Comparison of ENCODE assay signal across 20 cellular contexts in the genomic region with DNA sequence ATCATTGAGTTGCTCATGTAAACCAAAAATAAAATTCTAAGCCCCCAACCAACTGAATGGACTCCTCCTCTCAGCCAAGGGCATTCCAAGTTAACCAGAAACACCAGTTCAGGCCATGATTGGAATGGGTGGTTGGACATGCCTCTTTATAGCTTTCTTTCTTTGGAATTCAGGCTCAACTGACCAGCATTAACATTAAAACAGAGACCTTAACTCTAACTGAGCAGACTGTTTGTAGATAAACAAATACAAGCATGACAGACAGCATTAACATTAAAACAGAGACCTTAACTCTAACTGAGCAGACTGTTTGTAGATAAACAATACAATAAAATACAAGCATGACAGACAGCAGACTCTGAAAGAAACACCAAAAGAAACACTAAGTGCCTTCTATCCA.
DNase-seq lines count a peak whose midpoint lies in the region; ATAC-seq and TF ChIP-seq lines count a peak whose summit lies in the region.
"Had no signal": no experiment of that assay in that cellular context is flagged by ENCODE, and none has a peak within 500 bp of the region (broad histone marks: within the 10 kb centered on the region; RNA-seq: fewer than 3 reads in every experiment).

No MANE protein-coding gene starts in this region.

- H3K9me3 ChIP-seq in HUES48 (ENCODE audit: control insufficient read depth, insufficient read depth, low read length) (no peaks in the 10 kb centered on the region), right atrium auricular region (no peaks in the 10 kb centered on the region)
- H3K9me3 ChIP-seq: A549 had no signal

- H3K4me1 ChIP-seq in HUES48 (ENCODE audit: control insufficient read depth, insufficient read depth, low read length) (peaks cover 35% of the 10 kb centered on the region), foreskin keratinocyte (no peaks in the 10 kb centered on the region), right atrium auricular region (no peaks in the 10 kb centered on the region)
- H3K4me1 ChIP-seq: A549 had no signal

- H3K36me3 ChIP-seq in HUES48 (ENCODE audit: control insufficient read depth, insufficient read depth, low read length) (no peaks in the 10 kb centered on the region), right atrium auricular region (no peaks in the 10 kb centered on the region)

- DNase-seq in ELF-1 (ENCODE audit: low read depth, low spot score) (peak; percentile 81), WTC11 (ENCODE audit: low spot score) (no peak), iPS DF 4.7 (ENCODE audit: extremely low read depth, low spot score) (peak; percentile 68), foreskin keratinocyte (no peak), right atrium auricular region (ENCODE audit: low spot score) (no peak), NCI-H748 treated with DMSO at 0.1 percent for 48 hours (lab: John Stamatoyannopoulos, UW) (no peak)
- DNase-seq: AML-193; CD4-positive, alpha-beta T cell; DMS79 treated with DMSO at 0.1 percent for 48 hours; GM23248; H7; KBM-7 had no signal

- H3K27me3 ChIP-seq in HUES48 (ENCODE audit: control insufficient read depth, insufficient read depth, low read length) (no peaks in the 10 kb centered on the region), foreskin keratinocyte (no peaks in the 10 kb centered on the region), right atrium auricular region (no peaks in the 10 kb centered on the region)

- H3K4me3 ChIP-seq in HUES48 (ENCODE audit: low read depth, low read length) (no peak overlapping the region), right atrium auricular region (no peak overlapping the region)
- H3K4me3 ChIP-seq: A549, GM12878, GM23248 had no signal

- H3K27ac ChIP-seq in HUES48 (ENCODE audit: low read depth, low read length) (peak overlapping the region; percentile 82), foreskin keratinocyte (no peak overlapping the region), right atrium auricular region (no peak overlapping the region)
- H3K27ac ChIP-seq: 22Rv1, A549, C4-2B, GM23248 had no signal

- peaks cover 18% of the 10 kb centered on the region for H3K36me3 Mint-ChIP-seq in WTC11
- H3K36me3 Mint-ChIP-seq: IgD-negative memory B cell had no signal

- TF ChIP-seq CTCF in WTC11 (IDR thresholded peaks at IDR 0.05) (no peak), foreskin keratinocyte (conservative IDR thresholded peaks at IDR 0.05) (no peak), right atrium auricular region (IDR thresholded peaks at IDR 0.05) (no peak)

- ATAC-seq in WTC11 (peak; percentile 90), foreskin keratinocyte (no peak), HG02588 (IDR thresholded peaks at IDR 0.05; ENCODE audit: unreplicated experiment) (no peak)
- ATAC-seq: A549, GM12878, HepG2 had no signal

- no peaks in the 10 kb centered on the region; the same call in 1 of the 2 replicates for H3K27me3 Mint-ChIP-seq in WTC11 (ENCODE audit: low read depth)
- H3K27me3 Mint-ChIP-seq: CD4-positive, alpha-beta T cell; IgD-negative memory B cell had no signal

- H3K4me1 Mint-ChIP-seq in WTC11 = peaks cover 54% of the 10 kb centered on the region

- peak overlapping the region; percentile 89 for H3K27ac Mint-ChIP-seq in WTC11
- H3K27ac Mint-ChIP-seq: CD4-positive, alpha-beta T cell had no signal

- peaks cover 16% of the 10 kb centered on the region for H3K9me3 Mint-ChIP-seq in WTC11

- no peak overlapping the region for H3K9ac ChIP-seq in HUES48 (ENCODE audit: low read depth, low read length)
- H3K9ac ChIP-seq: GM23248 had no signal

- CTCF ChIA-PET in WTC11 (lab: Charles Lee) = no interaction called here

- peak overlapping the region; percentile 5; the same call in 1 of the 2 replicates for H3K4me3 Mint-ChIP-seq in WTC11
- H3K4me3 Mint-ChIP-seq: CD4-positive, alpha-beta T cell; IgD-negative memory B cell had no signal

- POLR2A ChIA-PET in WTC11 (lab: Charles Lee) = no interaction called here

TF ChIP-seq in WTC11, 78 proteins besides CTCF, POLR2A, EP300 and RAD21:
- TF ChIP-seq, protein P1, sequence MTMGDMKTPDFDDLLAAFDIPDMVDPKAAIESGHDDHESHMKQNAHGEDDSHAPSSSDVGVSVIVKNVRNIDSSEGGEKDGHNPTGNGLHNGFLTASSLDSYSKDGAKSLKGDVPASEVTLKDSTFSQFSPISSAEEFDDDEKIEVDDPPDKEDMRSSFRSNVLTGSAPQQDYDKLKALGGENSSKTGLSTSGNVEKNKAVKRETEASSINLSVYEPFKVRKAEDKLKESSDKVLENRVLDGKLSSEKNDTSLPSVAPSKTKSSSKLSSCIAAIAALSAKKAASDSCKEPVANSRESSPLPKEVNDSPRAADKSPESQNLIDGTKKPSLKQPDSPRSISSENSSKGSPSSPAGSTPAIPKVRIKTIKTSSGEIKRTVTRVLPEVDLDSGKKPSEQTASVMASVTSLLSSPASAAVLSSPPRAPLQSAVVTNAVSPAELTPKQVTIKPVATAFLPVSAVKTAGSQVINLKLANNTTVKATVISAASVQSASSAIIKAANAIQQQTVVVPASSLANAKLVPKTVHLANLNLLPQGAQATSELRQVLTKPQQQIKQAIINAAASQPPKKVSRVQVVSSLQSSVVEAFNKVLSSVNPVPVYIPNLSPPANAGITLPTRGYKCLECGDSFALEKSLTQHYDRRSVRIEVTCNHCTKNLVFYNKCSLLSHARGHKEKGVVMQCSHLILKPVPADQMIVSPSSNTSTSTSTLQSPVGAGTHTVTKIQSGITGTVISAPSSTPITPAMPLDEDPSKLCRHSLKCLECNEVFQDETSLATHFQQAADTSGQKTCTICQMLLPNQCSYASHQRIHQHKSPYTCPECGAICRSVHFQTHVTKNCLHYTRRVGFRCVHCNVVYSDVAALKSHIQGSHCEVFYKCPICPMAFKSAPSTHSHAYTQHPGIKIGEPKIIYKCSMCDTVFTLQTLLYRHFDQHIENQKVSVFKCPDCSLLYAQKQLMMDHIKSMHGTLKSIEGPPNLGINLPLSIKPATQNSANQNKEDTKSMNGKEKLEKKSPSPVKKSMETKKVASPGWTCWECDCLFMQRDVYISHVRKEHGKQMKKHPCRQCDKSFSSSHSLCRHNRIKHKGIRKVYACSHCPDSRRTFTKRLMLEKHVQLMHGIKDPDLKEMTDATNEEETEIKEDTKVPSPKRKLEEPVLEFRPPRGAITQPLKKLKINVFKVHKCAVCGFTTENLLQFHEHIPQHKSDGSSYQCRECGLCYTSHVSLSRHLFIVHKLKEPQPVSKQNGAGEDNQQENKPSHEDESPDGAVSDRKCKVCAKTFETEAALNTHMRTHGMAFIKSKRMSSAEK (CRISPR knock-in tag; IDR thresholded peaks at IDR 0.05; ENCODE audit: borderline replicate concordance) = no peak
- TF ChIP-seq CREM (CRISPR knock-in tag; IDR thresholded peaks at IDR 0.05) (no peak), NR2C2 (CRISPR knock-in tag; IDR thresholded peaks at IDR 0.05) (no peak), FOXK1 (CRISPR knock-in tag; IDR thresholded peaks at IDR 0.05) (0 out of 2 replicates have a peak, but pooled peaks have one; percentile 23), JAZF1 (CRISPR knock-in tag; IDR thresholded peaks at IDR 0.05) (no peak), ESRRA (CRISPR knock-in tag; IDR thresholded peaks at IDR 0.05; ENCODE audit: borderline replicate concordance) (no peak), KAT7 (CRISPR knock-in tag; IDR thresholded peaks at IDR 0.05; ENCODE audit: borderline replicate concordance) (no peak), TP53 (CRISPR knock-in tag; IDR thresholded peaks at IDR 0.05) (no peak), TEAD1 (CRISPR knock-in tag; IDR thresholded peaks at IDR 0.05) (0 out of 2 replicates have a peak, but pooled peaks have one; percentile 30)
- TF ChIP-seq, protein P2, sequence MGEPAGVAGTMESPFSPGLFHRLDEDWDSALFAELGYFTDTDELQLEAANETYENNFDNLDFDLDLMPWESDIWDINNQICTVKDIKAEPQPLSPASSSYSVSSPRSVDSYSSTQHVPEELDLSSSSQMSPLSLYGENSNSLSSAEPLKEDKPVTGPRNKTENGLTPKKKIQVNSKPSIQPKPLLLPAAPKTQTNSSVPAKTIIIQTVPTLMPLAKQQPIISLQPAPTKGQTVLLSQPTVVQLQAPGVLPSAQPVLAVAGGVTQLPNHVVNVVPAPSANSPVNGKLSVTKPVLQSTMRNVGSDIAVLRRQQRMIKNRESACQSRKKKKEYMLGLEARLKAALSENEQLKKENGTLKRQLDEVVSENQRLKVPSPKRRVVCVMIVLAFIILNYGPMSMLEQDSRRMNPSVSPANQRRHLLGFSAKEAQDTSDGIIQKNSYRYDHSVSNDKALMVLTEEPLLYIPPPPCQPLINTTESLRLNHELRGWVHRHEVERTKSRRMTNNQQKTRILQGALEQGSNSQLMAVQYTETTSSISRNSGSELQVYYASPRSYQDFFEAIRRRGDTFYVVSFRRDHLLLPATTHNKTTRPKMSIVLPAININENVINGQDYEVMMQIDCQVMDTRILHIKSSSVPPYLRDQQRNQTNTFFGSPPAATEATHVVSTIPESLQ (CRISPR knock-in tag; IDR thresholded peaks at IDR 0.05) = no peak
- TF ChIP-seq, protein P3, sequence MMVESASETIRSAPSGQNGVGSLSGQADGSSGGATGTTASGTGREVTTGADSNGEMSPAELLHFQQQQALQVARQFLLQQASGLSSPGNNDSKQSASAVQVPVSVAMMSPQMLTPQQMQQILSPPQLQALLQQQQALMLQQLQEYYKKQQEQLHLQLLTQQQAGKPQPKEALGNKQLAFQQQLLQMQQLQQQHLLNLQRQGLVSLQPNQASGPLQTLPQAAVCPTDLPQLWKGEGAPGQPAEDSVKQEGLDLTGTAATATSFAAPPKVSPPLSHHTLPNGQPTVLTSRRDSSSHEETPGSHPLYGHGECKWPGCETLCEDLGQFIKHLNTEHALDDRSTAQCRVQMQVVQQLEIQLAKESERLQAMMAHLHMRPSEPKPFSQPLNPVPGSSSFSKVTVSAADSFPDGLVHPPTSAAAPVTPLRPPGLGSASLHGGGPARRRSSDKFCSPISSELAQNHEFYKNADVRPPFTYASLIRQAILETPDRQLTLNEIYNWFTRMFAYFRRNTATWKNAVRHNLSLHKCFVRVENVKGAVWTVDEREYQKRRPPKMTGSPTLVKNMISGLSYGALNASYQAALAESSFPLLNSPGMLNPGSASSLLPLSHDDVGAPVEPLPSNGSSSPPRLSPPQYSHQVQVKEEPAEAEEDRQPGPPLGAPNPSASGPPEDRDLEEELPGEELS (CRISPR knock-in tag; IDR thresholded peaks at IDR 0.05) = peak; percentile 71; the same call in 1 of the 2 replicates

Comparison
In these comparisons a context has a peak if more than half of its experiments do, and no peak if none do; other contexts are left out.
1. DNase-seq: peak in ELF-1 (single experiment) and iPS DF 4.7 (single experiment); none in WTC11 (single experiment), foreskin keratinocyte (0 of 2), right atrium auricular region (single experiment) and NCI-H748 treated with DMSO at 0.1 percent for 48 hours (single experiment).